In genomic region chr19:35901055-35901644, GRCh38 we compare ENCODE assay signal across 9 cellular contexts. TPM values are rescaled to one million over a fixed set of nuclear protein-coding genes. Genes with fewer than 3 reads are reported as not detected.
DNase-seq lines count a peak whose midpoint lies in the region; ATAC-seq, FAIRE-seq and TF ChIP-seq lines count a peak whose summit lies in the region.
"Had no signal": no experiment of that assay in that cellular context is flagged by ENCODE, and none has a peak within 500 bp of the region (broad histone marks: within the 10 kb centered on the region; RNA-seq: fewer than 3 reads in every experiment).

No MANE protein-coding gene starts in this region.

- H3K9me2 ChIP-seq in GM23248 (ENCODE audit: insufficient read depth), result no peaks in the 10 kb centered on the region

- DNase-seq in GM23248, result peak; percentile 88
- peak in 1 of 2 donors; percentile 65 for DNase-seq in fibroblast of lung (ENCODE audit: low read depth in 2 of 2)
- DNase-seq in midbrain (lab: John Stamatoyannopoulos, UW), result no peak
- DNase-seq in small intestine, result no peak
- no peak for DNase-seq in DMS79 treated with DMSO at 0.1 percent for 48 hours (lab: John Stamatoyannopoulos, UW)
- DNase-seq in GM19240 (ENCODE audit: insufficient read length, low spot score), result no peak

- H3K4me2 ChIP-seq in GM23248 (ENCODE audit: unreplicated experiment) (peak overlapping the region; percentile 93), fibroblast of lung (ENCODE audit: extremely low read depth, insufficient read depth, low read length) (peak overlapping the region; percentile 45), skeletal muscle satellite cell (ENCODE audit: low read length) (peak overlapping the region; percentile 99)

- H3K79me2 ChIP-seq in GM23248 (ENCODE audit: insufficient read depth) (peaks cover 28% of the 10 kb centered on the region), fibroblast of lung (ENCODE audit: control insufficient read depth, insufficient read depth, low read length) (peaks cover 4% of the 10 kb centered on the region)

- H3K27me3 ChIP-seq in GM23248 (replicated peaks; ENCODE audit: insufficient read depth) (no peaks in the 10 kb centered on the region), fibroblast of lung (ENCODE audit: control insufficient read depth, insufficient read depth, low read length) (no peaks in the 10 kb centered on the region), skeletal muscle satellite cell (ENCODE audit: control insufficient read depth, insufficient read depth, low read length) (no peaks in the 10 kb centered on the region), small intestine (ENCODE audit: control insufficient read depth in 2 of 2, insufficient read depth in 2 of 2, low read length in 2 of 2) (no peaks in the 10 kb centered on the region)

- no peak for TF ChIP-seq CTCF in fibroblast of lung (conservative IDR thresholded peaks at IDR 0.05 in 1 of 2, IDR thresholded peaks at IDR 0.05 in 1 of 2; ENCODE audit: low read depth in 1 of 2, low read length in 2 of 2)

- peaks cover 18% of the 10 kb centered on the region for H3F3A ChIP-seq in GM23248 (ENCODE audit: insufficient read depth)

- H3K4me3 ChIP-seq in GM23248 (peak overlapping the region; percentile 99), fibroblast of lung (replicated peaks in 1 of 4; ENCODE audit: control extremely low read depth in 1 of 4, insufficient read depth in 1 of 4, low read depth in 3 of 4, low read length in 4 of 4) (peak overlapping the region in 2 of 4 experiments; percentile 76 to 85), skeletal muscle satellite cell (ENCODE audit: low read length) (peak overlapping the region; percentile 93), small intestine (ENCODE audit: low read depth in 1 of 2, low read length in 2 of 2) (no peak overlapping the region)

- no peak for FAIRE-seq in small intestine (lab: Jason Lieb, UNC)
- FAIRE-seq: TTC549 had no signal

- H3K9ac ChIP-seq in GM23248 (peak overlapping the region; percentile 87), fibroblast of lung (ENCODE audit: insufficient read depth, low read length) (no peak overlapping the region), skeletal muscle satellite cell (ENCODE audit: low read depth, low read length) (peak overlapping the region; percentile 90)

- H3K36me3 ChIP-seq in GM23248 (ENCODE audit: low read depth), result no peaks in the 10 kb centered on the region
- peaks cover 5% of the 10 kb centered on the region for H3K36me3 ChIP-seq in fibroblast of lung (ENCODE audit: control insufficient read depth, insufficient read depth, low read length)
- peaks cover 12% of the 10 kb centered on the region for H3K36me3 ChIP-seq in skeletal muscle satellite cell (ENCODE audit: insufficient read depth, low read length)
- peaks cover 0 to 3% of the 10 kb centered on the region in 2 donors for H3K36me3 ChIP-seq in small intestine (ENCODE audit: control insufficient read depth in 2 of 2, insufficient read depth in 2 of 2, low read length in 2 of 2)

- WGBS in GM23248 (ENCODE audit: low coverage in 1 of 2, low lambda C conversion rate in 2 of 2, missing lambda C conversion rate in 2 of 2), 2 experiments, result 41 to 56% methylated on average over 2 of the region's 2 CpGs
- WGBS in small intestine, 3 donors, result 48 to 69% (median 60%) methylated on average over 2 of the region's 2 CpGs

- H4K20me1 ChIP-seq in GM23248 (ENCODE audit: insufficient read depth) (no peaks in the 10 kb centered on the region), fibroblast of lung (ENCODE audit: control insufficient read depth, extremely low read depth, insufficient read depth, low read length) (no peaks in the 10 kb centered on the region)

- H2AFZ ChIP-seq in GM23248 (peak overlapping the region; percentile 83; the same call in 1 of the 2 replicates), fibroblast of lung (ENCODE audit: low read length) (no peak overlapping the region)

- in situ Hi-C loops in GM23248 (cut with MboI), result no loop called here

- H3K9me3 ChIP-seq in GM23248 (ENCODE audit: low read depth) (no peaks in the 10 kb centered on the region), fibroblast of lung (ENCODE audit: control insufficient read depth, insufficient read depth, low read depth, low read length) (no peaks in the 10 kb centered on the region), skeletal muscle satellite cell (replicated peaks; ENCODE audit: low read length) (no peaks in the 10 kb centered on the region), small intestine (ENCODE audit: control insufficient read depth, low read depth) (no peaks in the 10 kb centered on the region)

- H3K27ac ChIP-seq in GM23248, result peak overlapping the region; percentile 96
- no peak overlapping the region for H3K27ac ChIP-seq in fibroblast of lung (ENCODE audit: insufficient read depth, low read length)
- peak overlapping the region in 1 of 2 donors; percentile 73 for H3K27ac ChIP-seq in small intestine (ENCODE audit: low read depth in 1 of 2, low read length in 1 of 2)

- H3K4me1 ChIP-seq in GM23248 (ENCODE audit: insufficient read depth) (peaks cover 26% of the 10 kb centered on the region), fibroblast of lung (ENCODE audit: control insufficient read depth, extremely low read depth, insufficient read depth, low read length) (peaks cover 13% of the 10 kb centered on the region), skeletal muscle satellite cell (ENCODE audit: control insufficient read depth, insufficient read depth, low read length) (peaks cover 50% of the 10 kb centered on the region), small intestine (ENCODE audit: control insufficient read depth in 2 of 2, insufficient read depth in 1 of 2, low read depth in 1 of 2, low read length in 1 of 2) (no peaks in the 10 kb centered on the region)

- ATAC-seq in SK-N-SH treated with all-trans-retinoic acid at 6 μM for 48 hours, result peak; percentile 55

TF ChIP-seq in SK-N-SH treated with all-trans-retinoic acid at 6 μM for 48 hours, 23 proteins besides CTCF, POLR2A, EP300 and RAD21:
- TF ChIP-seq ESRRG (CRISPR knock-in tag; IDR thresholded peaks at IDR 0.05) (no peak), TCF4 (CRISPR knock-in tag; IDR thresholded peaks at IDR 0.05; ENCODE audit: borderline replicate concordance) (no peak), BACH2 (CRISPR knock-in tag; IDR thresholded peaks at IDR 0.05; ENCODE audit: borderline replicate concordance) (no peak), CREB5 (CRISPR knock-in tag; IDR thresholded peaks at IDR 0.05; ENCODE audit: low read depth) (no peak), GLIS3 (CRISPR knock-in tag; IDR thresholded peaks at IDR 0.05) (no peak), ZFP30 (CRISPR knock-in tag; IDR thresholded peaks at IDR 0.05) (no peak)

RNA-seq across cellular contexts. Expression of gene NFKBID, which starts 0.8 kb away (rescaled TPM):
- total RNA-seq in GM23248 (2014; rRNA removed; shearing (Covaris generic)), result 5.0 and 7.6 TPM in 2 replicates
- polyA plus RNA-seq in GM23248 (2016; fragmentation: Nextera tagmentation; extraction: Ambion mirVana) (3.9 and 7.1 TPM in 2 replicates), fibroblast of lung (1.2 and 2.4 TPM in 2 replicates), small intestine (1 to 10 TPM; 5.1 to 7.6 (median 5.8) TPM)
- 2.3 and 2.6 TPM in 2 replicates for total RNA-seq in fibroblast of lung
- polyA plus RNA-seq in fibroblast of lung (2012), result 2.3 and 2.8 TPM in 2 replicates
- polyA minus RNA-seq in fibroblast of lung (ENCODE audit: low replicate concordance), result 1.8 and 7.1 TPM in 2 replicates
- total RNA-seq in skeletal muscle satellite cell (2012; rRNA removed), result 3.5 and 6.3 TPM in 2 replicates

RNA-seq across cellular contexts. Expression of gene HCST, which starts 1.2 kb away (rescaled TPM):
- total RNA-seq in GM23248 (2014; rRNA removed; shearing (Covaris generic)), result not detected in 2 replicates
- polyA plus RNA-seq in GM23248 (2016; fragmentation: Nextera tagmentation; extraction: Ambion mirVana) (9.1 and 11.3 TPM in 2 replicates), fibroblast of lung (0.14 and 0.16 TPM in 2 replicates), small intestine (10 to 100 TPM in 2 of 3 donors, 1 to 10 TPM in 1; 2.7 to 17.6 (median 13.8) TPM)
- total RNA-seq in fibroblast of lung, result 1.0 and 2.0 TPM in 2 replicates
- polyA plus RNA-seq in fibroblast of lung (2012), result 0.73 and 0.76 TPM in 2 replicates
- 3.5 TPM in 1 of 2 replicates, not detected in the other for polyA minus RNA-seq in fibroblast of lung (ENCODE audit: low replicate concordance)
- 1.7 and 2.0 TPM in 2 replicates for total RNA-seq in skeletal muscle satellite cell (2012; rRNA removed)

RNA-seq across cellular contexts. Expression of gene TYROBP, which starts 6.9 kb away (rescaled TPM):
- total RNA-seq in GM23248 (2014; rRNA removed; shearing (Covaris generic)), result not detected in 2 replicates
- polyA plus RNA-seq in GM23248 (2016; fragmentation: Nextera tagmentation; extraction: Ambion mirVana), result not detected in 2 replicates
- 0.26 TPM in 1 of 2 replicates, not detected in the other for total RNA-seq in fibroblast of lung
- not detected in 2 replicates for polyA plus RNA-seq in fibroblast of lung
- polyA plus RNA-seq in fibroblast of lung (2012), result 0.31 TPM in 1 of 2 replicates, not detected in the other
- not detected in 2 replicates for polyA minus RNA-seq in fibroblast of lung (ENCODE audit: low replicate concordance)
- total RNA-seq in skeletal muscle satellite cell (2012; rRNA removed), result not detected in 2 replicates
- 100 to 1,000 TPM in 1 of 3 donors, 10 to 100 TPM in 2; 15.9 to 128 (median 87.2) TPM for polyA plus RNA-seq in small intestine

RNA-seq across cellular contexts. Expression of gene APLP1, which starts 32.8 kb away (rescaled TPM):
- 10.6 and 20.4 TPM in 2 replicates for total RNA-seq in GM23248 (2014; rRNA removed; shearing (Covaris generic))
- polyA plus RNA-seq in GM23248 (2016; fragmentation: Nextera tagmentation; extraction: Ambion mirVana) (16.7 and 16.8 TPM in 2 replicates), fibroblast of lung (3.7 and 4.1 TPM in 2 replicates), small intestine (10 to 100 TPM in 1 of 3 donors, 1 to 10 TPM in 1, not detected in 1; 3.6 to 13.8 TPM)
- total RNA-seq in fibroblast of lung, result 0.99 and 2.6 TPM in 2 replicates
- 7.0 and 7.5 TPM in 2 replicates for polyA plus RNA-seq in fibroblast of lung (2012)
- polyA minus RNA-seq in fibroblast of lung (ENCODE audit: low replicate concordance), result 0.47 and 3.3 TPM in 2 replicates
- total RNA-seq in skeletal muscle satellite cell (2012; rRNA removed), result 1.3 and 2.4 TPM in 2 replicates

RNA-seq across cellular contexts. Expression of gene LRFN3, which starts 35.0 kb away (rescaled TPM):
- total RNA-seq in GM23248 (2014; rRNA removed; shearing (Covaris generic)), result 5.3 and 9.4 TPM in 2 replicates
- polyA plus RNA-seq in GM23248 (2016; fragmentation: Nextera tagmentation; extraction: Ambion mirVana), result 7.1 and 7.5 TPM in 2 replicates
- total RNA-seq in fibroblast of lung, result 2.6 and 3.1 TPM in 2 replicates
- polyA plus RNA-seq in fibroblast of lung, result 2.2 and 2.6 TPM in 2 replicates
- polyA plus RNA-seq in fibroblast of lung (2012), result 6.6 and 9.6 TPM in 2 replicates
- polyA minus RNA-seq in fibroblast of lung (ENCODE audit: low replicate concordance), result 9.7 and 12.2 TPM in 2 replicates
- total RNA-seq in skeletal muscle satellite cell (2012; rRNA removed), result 2.5 and 4.4 TPM in 2 replicates
- polyA plus RNA-seq in small intestine, result 10 to 100 TPM in 1 of 3 donors, 1 to 10 TPM in 2; 3.5 to 11.4 (median 6.0) TPM

Comparison
In these comparisons a context has a peak if more than half of its experiments do, and no peak if none do; other contexts are left out.
1. H3K4me2 ChIP-seq: peak in every context shown above with its lines; median percentile 99 in skeletal muscle satellite cell; 93 in GM23248; 45 in fibroblast of lung.
2. H3K4me3 ChIP-seq: peak in GM23248 (single experiment) and skeletal muscle satellite cell (single experiment); none in small intestine (0 of 2).
3. RNA of gene TYROBP, which starts 6.9 kb away (polyA plus RNA-seq): 15.9 to 128 TPM in small intestine; not detected in GM23248 and 0.31 TPM in fibroblast of lung; every median in the first group is over 10 times any median in the second.